21 cellular contexts compared by ENCODE assay signal in genomic region chr16:79532785-79533184, GRCh38.
"Had no signal": no experiment of that assay in that cellular context is flagged by ENCODE, and none has a peak within 500 bp of the region (broad histone marks: within the 10 kb centered on the region; RNA-seq: fewer than 3 reads in every experiment).

No MANE protein-coding gene starts in this region.

- ATAC-seq: activated CD4-positive, alpha-beta T cell treated with anti-CD3 and anti-CD28 coated beads for 36 hours; activated naive CD4-positive, alpha-beta T cell treated with anti-CD3 and anti-CD28 coated beads, Interleukin-2, amount 50 U/mL, for 72 hours; activated T-cell treated with anti-CD3 and anti-CD28 coated beads, Interleukin-2, amount 50 U/mL, for 72 hours; gastroesophageal sphincter; mucosa of descending colon had no signal

- DNase-seq: activated CD4-positive, alpha-beta T cell treated with anti-CD3 and anti-CD28 coated beads for 36 hours; activated CD4-positive, CD25-positive, alpha-beta regulatory T cell; activated naive CD4-positive, alpha-beta T cell; activated T-cell treated with anti-CD3 and anti-CD28 coated beads for 4 hours; activated T-cell treated with anti-CD3 and anti-CD28 coated beads, Interleukin-2, amount 50 U/mL, for 72 hours; colonic mucosa; effector CD8-positive, alpha-beta T cell; mucosa of descending colon; naive B cell; nephron progenitor cell; ovary; stimulated activated CD4-positive, alpha-beta T cell treated with anti-CD3 and anti-CD28 coated beads, Interleukin-2, amount 100 ng/mL, for 48 hours; T-helper 1 cell had no signal

- FAIRE-seq: bronchial epithelial cell, endometrium had no signal

- H3K27ac ChIP-seq: colonic mucosa, gastroesophageal sphincter, neutrophil, ovary, prostate gland, vagina had no signal

- H3K36me3 ChIP-seq: colonic mucosa, gastroesophageal sphincter, neutrophil, ovary, prostate gland, vagina had no signal

- H3K9me3 ChIP-seq: colonic mucosa, gastroesophageal sphincter, mucosa of descending colon, neutrophil, ovary, prostate gland, vagina had no signal

- H3K27me3 ChIP-seq: colonic mucosa, gastroesophageal sphincter, neutrophil, ovary, vagina had no signal

- H3K4me1 ChIP-seq: colonic mucosa, prostate gland, vagina had no signal

- H3K4me3 ChIP-seq: colonic mucosa, gastroesophageal sphincter, lung, mucosa of descending colon, ovary, prostate gland, vagina had no signal
